20 cellular contexts compared by ENCODE assay signal in genomic region chr10:79926037-79926436, GRCh38. TPM values are rescaled to one million over a fixed set of nuclear protein-coding genes. Genes with fewer than 3 reads are reported as not detected.
DNase-seq lines count a peak whose midpoint lies in the region; ATAC-seq, FAIRE-seq and TF ChIP-seq lines count a peak whose summit lies in the region.
"Had no signal": no experiment of that assay in that cellular context is flagged by ENCODE, and none has a peak within 500 bp of the region (broad histone marks: within the 10 kb centered on the region; RNA-seq: fewer than 3 reads in every experiment).

No MANE protein-coding gene starts in this region.

- peaks cover 11% of the 10 kb centered on the region for H3K36me3 Mint-ChIP-seq in endodermal cell (ENCODE audit: low read depth)

- H3K4me2 ChIP-seq in HepG2 (ENCODE audit: low read depth, low read length), result no peak overlapping the region

- TF ChIP-seq EP300 in HepG2 (IDR thresholded peaks at IDR 0.05; ENCODE audit: low read depth in 2 of 2, low read length in 2 of 2) (no peak), HepG2 (CRISPR knock-in tag; IDR thresholded peaks at IDR 0.05; ENCODE audit: borderline replicate concordance) (no peak)

- peak overlapping the region; percentile 81 to 88 for H3K27ac ChIP-seq in liver (ENCODE audit: low read depth in 1 of 2, low read length in 2 of 2)
- H3K27ac ChIP-seq in HepG2 (ENCODE audit: extremely low read length, insufficient read depth, low read length), result no peak overlapping the region
- no peak overlapping the region for H3K27ac ChIP-seq in endodermal cell (ENCODE audit: low read depth, low read length)
- H3K27ac ChIP-seq: HL-60 had no signal

- H4K20me1 ChIP-seq in HepG2 (ENCODE audit: insufficient read depth, low read length), result no peaks in the 10 kb centered on the region

- H3K4me1 ChIP-seq in liver (ENCODE audit: control insufficient read depth in 4 of 4, insufficient read depth in 4 of 4, low read length in 3 of 4) (peaks cover 12 to 54% (median 45%) of the 10 kb centered on the region in 4 donors), HepG2 (ENCODE audit: insufficient read depth, low read length) (peaks cover 36% of the 10 kb centered on the region), endodermal cell (ENCODE audit: control insufficient read depth, insufficient read depth, low read length) (no peaks in the 10 kb centered on the region)
- H3K4me1 ChIP-seq: BE2C, HAP-1 had no signal

- no peak for TF ChIP-seq RAD21 in liver (IDR thresholded peaks at IDR 0.05)
- no peak for TF ChIP-seq RAD21 in HepG2 (CRISPR knock-in tag; IDR thresholded peaks at IDR 0.05)

- no peak overlapping the region for H3K27ac Mint-ChIP-seq in endodermal cell
- H3K27ac Mint-ChIP-seq: CD4-positive, alpha-beta T cell had no signal

- CTCF ChIA-PET in HepG2 (lab: Yijun Ruan, JAX; ENCODE audit: low intra/inter-chr PET ratio, low total read pairs), result no interaction called here

- peaks cover 2% of the 10 kb centered on the region for H3K4me1 Mint-ChIP-seq in endodermal cell

- POLR2A ChIA-PET in HepG2 (lab: Yijun Ruan, JAX), result no interaction called here

- H3K9me3 ChIP-seq in liver (ENCODE audit: control insufficient read depth in 4 of 4, low read length in 3 of 4), result no peaks in the 10 kb centered on the region
- no peaks in the 10 kb centered on the region for H3K9me3 ChIP-seq in HepG2 (ENCODE audit: low read length)
- no peaks in the 10 kb centered on the region for H3K9me3 ChIP-seq in endodermal cell (ENCODE audit: control insufficient read depth, low read length)
- H3K9me3 ChIP-seq: BE2C, HAP-1 had no signal

- ATAC-seq in HepG2 (no peak), HG03520 (IDR thresholded peaks at IDR 0.05; ENCODE audit: unreplicated experiment) (no peak)

- H3K4me3 Mint-ChIP-seq in endodermal cell, result no peak overlapping the region
- H3K4me3 Mint-ChIP-seq: CD4-positive, alpha-beta T cell had no signal

- H3K9ac ChIP-seq in liver (ENCODE audit: low read depth in 1 of 2, low read length in 2 of 2) (no peak overlapping the region), HepG2 (ENCODE audit: insufficient read depth, low read depth, low read length) (no peak overlapping the region), endodermal cell (ENCODE audit: extremely low read depth, low read length, poor library complexity, severe bottlenecking) (no peak overlapping the region)

- DNase-seq in HepG2 (ENCODE audit: low spot score) (no peak), endodermal cell (peak; percentile 16), mucosa of gallbladder (ENCODE audit: low spot score) (peak; percentile 3), activated gamma-delta T cell treated with Interleukin-2 at 50 U/mL for 16 hours (no peak)
- DNase-seq in stimulated activated naive CD4-positive, alpha-beta T cell treated with Interleukin-2 at 50 U/mL for 16 hours (lab: John Stamatoyannopoulos, UW), result no peak
- DNase-seq: BE2C; Calu3; CD4-positive, alpha-beta T cell; DMS53; NCI-H1417; NCI-H187 treated with DMSO at 0.1 percent for 48 hours; NCI-H446; NCI-H69; OCI-M1 had no signal

- H3K4me3 ChIP-seq in liver (ENCODE audit: low read depth in 1 of 3, low read length in 3 of 3), result no peak overlapping the region
- no peak overlapping the region for H3K4me3 ChIP-seq in HepG2 (replicated peaks in 1 of 3; ENCODE audit: insufficient read depth in 1 of 3, low read depth in 2 of 3, low read length in 3 of 3)
- no peak overlapping the region for H3K4me3 ChIP-seq in endodermal cell (ENCODE audit: low read length)
- H3K4me3 ChIP-seq: HAP-1 had no signal

- intact Hi-C loops in HepG2 (cut with micrococcal nuclease; ENCODE audit: unreplicated experiment), result no loop called here

- H3K36me3 ChIP-seq in liver (ENCODE audit: control insufficient read depth in 4 of 4, insufficient read depth in 3 of 4, low read depth in 1 of 4, low read length in 3 of 4), result peaks cover 0 to 4% (median 0%) of the 10 kb centered on the region in 4 donors
- H3K36me3 ChIP-seq in HepG2 (replicated peaks in 1 of 2; ENCODE audit: control insufficient read depth in 1 of 2, insufficient read depth in 2 of 2, low read length in 2 of 2), result no peaks in the 10 kb centered on the region
- H3K36me3 ChIP-seq in endodermal cell (ENCODE audit: control insufficient read depth, insufficient read depth, low read length), result no peaks in the 10 kb centered on the region
- H3K36me3 ChIP-seq: BE2C, HAP-1 had no signal

- H2AFZ ChIP-seq in HepG2 (ENCODE audit: low read length), result no peak overlapping the region

- TF ChIP-seq POLR2A in HepG2 (IDR thresholded peaks at IDR 0.05; ENCODE audit: insufficient read depth in 1 of 2, low read depth in 2 of 2, low read length in 2 of 2), result no peak

- H3K9me3 Mint-ChIP-seq in endodermal cell, result peaks cover 12% of the 10 kb centered on the region
- H3K9me3 Mint-ChIP-seq: CD4-positive, alpha-beta T cell had no signal

- TF ChIP-seq CTCF in liver (IDR thresholded peaks at IDR 0.05; ENCODE audit: low read depth, low read length, missing input control) (no peak), HepG2 (CRISPR knock-in tag; IDR thresholded peaks at IDR 0.05) (no peak), endodermal cell (conservative IDR thresholded peaks at IDR 0.05) (no peak)

- H3K27me3 ChIP-seq in liver (ENCODE audit: control insufficient read depth in 4 of 4, insufficient read depth in 4 of 4, low read length in 3 of 4) (no peaks in the 10 kb centered on the region), HepG2 (ENCODE audit: control insufficient read depth in 1 of 2, insufficient read depth in 2 of 2, low read length in 2 of 2) (peaks cover 3 to 42% of the 10 kb centered on the region in 2 experiments; a peak in 3 of 5 replicates), endodermal cell (ENCODE audit: control insufficient read depth, insufficient read depth, low read length, poor library complexity, severe bottlenecking) (peaks cover 16% of the 10 kb centered on the region)

- in situ Hi-C loops in HepG2 (cut with HindIII; ENCODE audit: extremely low pct_ligation_motif_present, low pct_unique_long_range_greater_than_20kb), result loop anchor here (25.0 kb wide), 1 partner anchor 364 kb away; the partner anchor contains the start of gene SFTPA2

- FAIRE-seq in HepG2 (lab: Jason Lieb, UNC), result no peak
- FAIRE-seq: HTR-8/SVneo had no signal

- H3K27me3 Mint-ChIP-seq in endodermal cell (ENCODE audit: insufficient read depth), result peaks cover 22% of the 10 kb centered on the region

- H3K79me2 ChIP-seq in HepG2 (ENCODE audit: insufficient read depth, low read length), result no peaks in the 10 kb centered on the region

- 73% methylated on average over 7 of the region's 7 CpGs for WGBS in liver
- WGBS in HepG2 (ENCODE audit: low lambda C conversion rate), result 62% methylated on average over 6 of the region's 7 CpGs
- WGBS in endodermal cell (ENCODE audit: insufficient coverage in 1 of 2, insufficient read length in 1 of 2), 2 experiments, result 80 to 93% methylated on average over 5 to 7 of the region's 7 CpGs

- no TSS peak for BruUV-seq in HepG2 (replicated peaks; lab: Mats Ljungman, UMichigan)

TF ChIP-seq in liver, 16 proteins besides CTCF, POLR2A, EP300 and RAD21 (continues in another document):
- TF ChIP-seq JUND (IDR thresholded peaks at IDR 0.05) (no peak), HNF4A (conservative IDR thresholded peaks at IDR 0.05) (no peak), FOXA2 (IDR thresholded peaks at IDR 0.05) (no peak), FOXA1 (IDR thresholded peaks at IDR 0.05) (no peak), MAX (IDR thresholded peaks at IDR 0.05) (no peak)

TF ChIP-seq in HepG2, 621 proteins besides CTCF, POLR2A, EP300 and RAD21:
- TF ChIP-seq RORA (CRISPR knock-in tag; IDR thresholded peaks at IDR 0.05) (no peak), ZNF761 (CRISPR knock-in tag; conservative IDR thresholded peaks at IDR 0.05) (no peak), RFXAP (CRISPR knock-in tag; IDR thresholded peaks at IDR 0.05; ENCODE audit: borderline replicate concordance) (no peak)

RNA-seq across cellular contexts. Expression of gene SFTPD, which starts 22.9 kb away (rescaled TPM):
- total RNA-seq in liver, result under 1 TPM in 1 of 2 donors, not detected in 1; 0.17 TPM
- under 1 TPM; 0.47 to 0.60 TPM for polyA plus RNA-seq in liver
- total RNA-seq in HepG2 (2016; rRNA removed; fragmentation: Illumina TruSeq; extraction: Trizol), result not detected in 2 replicates
- not detected in 2 replicates for total RNA-seq in HepG2 (2016; cell fraction: cytosol; rRNA removed; fragmentation: Illumina TruSeq; extraction: Trizol; ENCODE audit: low read depth)
- total RNA-seq in HepG2 (2016; cell fraction: insoluble cytoplasmic fraction; rRNA removed; fragmentation: Illumina TruSeq; extraction: Trizol), result not detected in 2 replicates
- not detected in 2 replicates for total RNA-seq in HepG2 (2016; cell fraction: membrane; rRNA removed; fragmentation: Illumina TruSeq; extraction: Trizol)
- total RNA-seq in HepG2 (2016; cell fraction: nucleus; rRNA removed; fragmentation: Illumina TruSeq; extraction: Trizol), result not detected in 2 replicates
- not detected in 2 replicates for polyA plus RNA-seq in HepG2 (2011; rRNA removed)
- not detected in 2 replicates for polyA plus RNA-seq in HepG2 (2011; cell fraction: cytosol; rRNA removed)
- not detected in 2 replicates for polyA plus RNA-seq in HepG2 (2011; cell fraction: nucleus; rRNA removed)
- polyA plus RNA-seq in HepG2 (2012), result not detected in 2 replicates
- not detected in 2 replicates for polyA plus RNA-seq in HepG2 (2016; cell fraction: cytosol; fragmentation: Illumina TruSeq; extraction: Trizol; ENCODE audit: low read depth)
- not detected in 2 replicates for polyA plus RNA-seq in HepG2 (2016; cell fraction: insoluble cytoplasmic fraction; fragmentation: Illumina TruSeq; extraction: Trizol; ENCODE audit: low read depth)
- polyA plus RNA-seq in HepG2 (2016; cell fraction: membrane; fragmentation: Illumina TruSeq; extraction: Trizol; ENCODE audit: low read depth), result not detected in 2 replicates
- not detected in 2 replicates for polyA plus RNA-seq in HepG2 (2016; cell fraction: nucleus; fragmentation: Illumina TruSeq; extraction: Trizol; ENCODE audit: insufficient read depth, low read depth)
- polyA minus RNA-seq in HepG2 (2011; rRNA and poly(A)+ RNA removed; ENCODE audit: low replicate concordance), result not detected in 2 replicates
- not detected in 2 replicates for polyA minus RNA-seq in HepG2 (2011; cell fraction: cytosol; rRNA and poly(A)+ RNA removed)
- not detected in 2 replicates for polyA minus RNA-seq in HepG2 (2011; cell fraction: nucleus; rRNA and poly(A)+ RNA removed)
- total RNA-seq in endodermal cell, result under 1 TPM; 0.42 to 0.86 TPM
- polyA plus RNA-seq in endodermal cell (2013, experiment 1 of 2), result not detected
- not detected for polyA plus RNA-seq in endodermal cell (2013, experiment 2 of 2)
- total RNA-seq in mucosa of gallbladder, result 0.52 TPM
- total RNA-seq: Calu3; CD4-positive, alpha-beta T cell; RPMI7951 had no signal

Comparison
In these comparisons a context has a peak if more than half of its experiments do, and no peak if none do; other contexts are left out.
1. H3K27ac ChIP-seq: peak in liver (2 of 2); none in HepG2 (single experiment) and endodermal cell (single experiment).
2. DNase-seq: peak in endodermal cell (single experiment) and mucosa of gallbladder (single experiment); none in HepG2 (single experiment), activated gamma-delta T cell treated with Interleukin-2 at 50 U/mL for 16 hours (single experiment) and stimulated activated naive CD4-positive, alpha-beta T cell treated with Interleukin-2 at 50 U/mL for 16 hours (single experiment).